1 cellular context compared by ENCODE assay signal in genomic region chr1:213976665-213977485, GRCh38.
TF ChIP-seq lines count a peak whose summit lies in the region.

No MANE protein-coding gene starts in this region.

TF ChIP-seq in HepG2, 621 proteins besides CTCF, POLR2A, EP300 and RAD21 (continued from another document and continues in another):
- TF ChIP-seq DRAP1 (CRISPR knock-in tag; IDR thresholded peaks at IDR 0.05) (no peak), ZNF282 (IDR thresholded peaks at IDR 0.05; ENCODE audit: partially characterized antibody) (no peak), ZNF605 (CRISPR knock-in tag; IDR thresholded peaks at IDR 0.05) (0 out of 2 replicates have a peak, but pooled peaks have one; percentile 24), ZNF607 (CRISPR knock-in tag; IDR thresholded peaks at IDR 0.05; ENCODE audit: borderline replicate concordance) (no peak), ATF1 (CRISPR knock-in tag; IDR thresholded peaks at IDR 0.05) (no peak), ZNF33B (CRISPR knock-in tag; IDR thresholded peaks at IDR 0.05) (no peak), PRDM15 (CRISPR knock-in tag; IDR thresholded peaks at IDR 0.05) (no peak), TFAP4 (IDR thresholded peaks at IDR 0.05; ENCODE audit: borderline replicate concordance, low read depth) (no peak), SSRP1 (CRISPR knock-in tag; IDR thresholded peaks at IDR 0.05) (no peak), NCOA2 (CRISPR knock-in tag; IDR thresholded peaks at IDR 0.05) (peak; percentile 2; the same call in 1 of the 2 replicates), ZEB1 (IDR thresholded peaks at IDR 0.05; ENCODE audit: insufficient replicate concordance, low read depth) (no peak), GABPB1 (CRISPR knock-in tag; IDR thresholded peaks at IDR 0.05) (no peak), POLR2G (IDR thresholded peaks at IDR 0.05; ENCODE audit: low read depth, low read length) (peak; percentile 36; the same call in 1 of the 2 replicates), SNRNP70 (IDR thresholded peaks at IDR 0.05; ENCODE audit: low read depth, low read length) (no peak), ZNF30 (CRISPR knock-in tag; IDR thresholded peaks at IDR 0.05) (no peak), ZNF367 (CRISPR knock-in tag; IDR thresholded peaks at IDR 0.05; ENCODE audit: borderline replicate concordance) (no peak), ZNF776 (CRISPR knock-in tag; IDR thresholded peaks at IDR 0.05) (no peak), ZNF570 (CRISPR knock-in tag; IDR thresholded peaks at IDR 0.05; ENCODE audit: borderline replicate concordance) (no peak), ZMYM4 (CRISPR knock-in tag; IDR thresholded peaks at IDR 0.05) (no peak), HOXA9 (CRISPR knock-in tag; IDR thresholded peaks at IDR 0.05; ENCODE audit: borderline replicate concordance) (no peak), KDM5B (CRISPR knock-in tag; IDR thresholded peaks at IDR 0.05; ENCODE audit: borderline replicate concordance) (no peak), ELF4 (CRISPR knock-in tag; IDR thresholded peaks at IDR 0.05; ENCODE audit: borderline replicate concordance) (no peak), LBX2 (CRISPR knock-in tag; IDR thresholded peaks at IDR 0.05; ENCODE audit: borderline replicate concordance) (no peak), SRSF1 (optimal IDR thresholded peaks at IDR 0.05; ENCODE audit: low read depth, low read length) (no peak), ZNF256 (CRISPR knock-in tag; conservative IDR thresholded peaks at IDR 0.05) (no peak), CHD4 (IDR thresholded peaks at IDR 0.05; ENCODE audit: borderline replicate concordance, low read length) (no peak), ZNF562 (CRISPR knock-in tag; IDR thresholded peaks at IDR 0.05; ENCODE audit: borderline replicate concordance) (no peak), HOXA5 (CRISPR knock-in tag; IDR thresholded peaks at IDR 0.05) (no peak), ZNF329 (CRISPR knock-in tag; IDR thresholded peaks at IDR 0.05; ENCODE audit: low read depth) (no peak), ZZZ3 (CRISPR knock-in tag; IDR thresholded peaks at IDR 0.05; ENCODE audit: borderline replicate concordance) (no peak), SMARCC2 (IDR thresholded peaks at IDR 0.05) (no peak), KDM2A (CRISPR knock-in tag; IDR thresholded peaks at IDR 0.05; ENCODE audit: borderline replicate concordance, low read depth) (0 out of 2 replicates have a peak, but pooled peaks have one; percentile 9), SP2 (CRISPR knock-in tag; IDR thresholded peaks at IDR 0.05) (no peak), NFE2 (CRISPR knock-in tag; IDR thresholded peaks at IDR 0.05) (no peak), RFX1 (IDR thresholded peaks at IDR 0.05) (no peak), IKZF4 (CRISPR knock-in tag; IDR thresholded peaks at IDR 0.05; ENCODE audit: borderline replicate concordance, low read depth, not compliant biosample characterization) (no peak), SMARCE1 (IDR thresholded peaks at IDR 0.05; ENCODE audit: borderline replicate concordance) (no peak), SOX13 (IDR thresholded peaks at IDR 0.05) (no peak), SOX13 (CRISPR knock-in tag; conservative IDR thresholded peaks at IDR 0.05 in 1 of 2, IDR thresholded peaks at IDR 0.05 in 1 of 2) (no peak), CEBPZ (IDR thresholded peaks at IDR 0.05; ENCODE audit: low read length) (no peak), REPIN1 (CRISPR knock-in tag; IDR thresholded peaks at IDR 0.05; ENCODE audit: borderline replicate concordance, low read depth) (no peak)
- TF ChIP-seq, protein P1, sequence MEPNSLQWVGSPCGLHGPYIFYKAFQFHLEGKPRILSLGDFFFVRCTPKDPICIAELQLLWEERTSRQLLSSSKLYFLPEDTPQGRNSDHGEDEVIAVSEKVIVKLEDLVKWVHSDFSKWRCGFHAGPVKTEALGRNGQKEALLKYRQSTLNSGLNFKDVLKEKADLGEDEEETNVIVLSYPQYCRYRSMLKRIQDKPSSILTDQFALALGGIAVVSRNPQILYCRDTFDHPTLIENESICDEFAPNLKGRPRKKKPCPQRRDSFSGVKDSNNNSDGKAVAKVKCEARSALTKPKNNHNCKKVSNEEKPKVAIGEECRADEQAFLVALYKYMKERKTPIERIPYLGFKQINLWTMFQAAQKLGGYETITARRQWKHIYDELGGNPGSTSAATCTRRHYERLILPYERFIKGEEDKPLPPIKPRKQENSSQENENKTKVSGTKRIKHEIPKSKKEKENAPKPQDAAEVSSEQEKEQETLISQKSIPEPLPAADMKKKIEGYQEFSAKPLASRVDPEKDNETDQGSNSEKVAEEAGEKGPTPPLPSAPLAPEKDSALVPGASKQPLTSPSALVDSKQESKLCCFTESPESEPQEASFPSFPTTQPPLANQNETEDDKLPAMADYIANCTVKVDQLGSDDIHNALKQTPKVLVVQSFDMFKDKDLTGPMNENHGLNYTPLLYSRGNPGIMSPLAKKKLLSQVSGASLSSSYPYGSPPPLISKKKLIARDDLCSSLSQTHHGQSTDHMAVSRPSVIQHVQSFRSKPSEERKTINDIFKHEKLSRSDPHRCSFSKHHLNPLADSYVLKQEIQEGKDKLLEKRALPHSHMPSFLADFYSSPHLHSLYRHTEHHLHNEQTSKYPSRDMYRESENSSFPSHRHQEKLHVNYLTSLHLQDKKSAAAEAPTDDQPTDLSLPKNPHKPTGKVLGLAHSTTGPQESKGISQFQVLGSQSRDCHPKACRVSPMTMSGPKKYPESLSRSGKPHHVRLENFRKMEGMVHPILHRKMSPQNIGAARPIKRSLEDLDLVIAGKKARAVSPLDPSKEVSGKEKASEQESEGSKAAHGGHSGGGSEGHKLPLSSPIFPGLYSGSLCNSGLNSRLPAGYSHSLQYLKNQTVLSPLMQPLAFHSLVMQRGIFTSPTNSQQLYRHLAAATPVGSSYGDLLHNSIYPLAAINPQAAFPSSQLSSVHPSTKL (CRISPR knock-in tag; IDR thresholded peaks at IDR 0.05): peak; percentile 15; the same call in 1 of the 2 replicates
- TF ChIP-seq, protein P2, sequence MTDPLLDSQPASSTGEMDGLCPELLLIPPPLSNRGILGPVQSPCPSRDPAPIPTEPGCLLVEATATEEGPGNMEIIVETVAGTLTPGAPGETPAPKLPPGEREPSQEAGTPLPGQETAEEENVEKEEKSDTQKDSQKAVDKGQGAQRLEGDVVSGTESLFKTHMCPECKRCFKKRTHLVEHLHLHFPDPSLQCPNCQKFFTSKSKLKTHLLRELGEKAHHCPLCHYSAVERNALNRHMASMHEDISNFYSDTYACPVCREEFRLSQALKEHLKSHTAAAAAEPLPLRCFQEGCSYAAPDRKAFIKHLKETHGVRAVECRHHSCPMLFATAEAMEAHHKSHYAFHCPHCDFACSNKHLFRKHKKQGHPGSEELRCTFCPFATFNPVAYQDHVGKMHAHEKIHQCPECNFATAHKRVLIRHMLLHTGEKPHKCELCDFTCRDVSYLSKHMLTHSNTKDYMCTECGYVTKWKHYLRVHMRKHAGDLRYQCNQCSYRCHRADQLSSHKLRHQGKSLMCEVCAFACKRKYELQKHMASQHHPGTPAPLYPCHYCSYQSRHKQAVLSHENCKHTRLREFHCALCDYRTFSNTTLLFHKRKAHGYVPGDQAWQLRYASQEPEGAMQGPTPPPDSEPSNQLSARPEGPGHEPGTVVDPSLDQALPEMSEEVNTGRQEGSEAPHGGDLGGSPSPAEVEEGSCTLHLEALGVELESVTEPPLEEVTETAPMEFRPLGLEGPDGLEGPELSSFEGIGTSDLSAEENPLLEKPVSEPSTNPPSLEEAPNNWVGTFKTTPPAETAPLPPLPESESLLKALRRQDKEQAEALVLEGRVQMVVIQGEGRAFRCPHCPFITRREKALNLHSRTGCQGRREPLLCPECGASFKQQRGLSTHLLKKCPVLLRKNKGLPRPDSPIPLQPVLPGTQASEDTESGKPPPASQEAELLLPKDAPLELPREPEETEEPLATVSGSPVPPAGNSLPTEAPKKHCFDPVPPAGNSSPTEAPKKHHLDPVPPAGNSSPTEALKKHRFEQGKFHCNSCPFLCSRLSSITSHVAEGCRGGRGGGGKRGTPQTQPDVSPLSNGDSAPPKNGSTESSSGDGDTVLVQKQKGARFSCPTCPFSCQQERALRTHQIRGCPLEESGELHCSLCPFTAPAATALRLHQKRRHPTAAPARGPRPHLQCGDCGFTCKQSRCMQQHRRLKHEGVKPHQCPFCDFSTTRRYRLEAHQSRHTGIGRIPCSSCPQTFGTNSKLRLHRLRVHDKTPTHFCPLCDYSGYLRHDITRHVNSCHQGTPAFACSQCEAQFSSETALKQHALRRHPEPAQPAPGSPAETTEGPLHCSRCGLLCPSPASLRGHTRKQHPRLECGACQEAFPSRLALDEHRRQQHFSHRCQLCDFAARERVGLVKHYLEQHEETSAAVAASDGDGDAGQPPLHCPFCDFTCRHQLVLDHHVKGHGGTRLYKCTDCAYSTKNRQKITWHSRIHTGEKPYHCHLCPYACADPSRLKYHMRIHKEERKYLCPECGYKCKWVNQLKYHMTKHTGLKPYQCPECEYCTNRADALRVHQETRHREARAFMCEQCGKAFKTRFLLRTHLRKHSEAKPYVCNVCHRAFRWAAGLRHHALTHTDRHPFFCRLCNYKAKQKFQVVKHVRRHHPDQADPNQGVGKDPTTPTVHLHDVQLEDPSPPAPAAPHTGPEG (CRISPR knock-in tag; IDR thresholded peaks at IDR 0.05): no peak
- TF ChIP-seq, protein P3, sequence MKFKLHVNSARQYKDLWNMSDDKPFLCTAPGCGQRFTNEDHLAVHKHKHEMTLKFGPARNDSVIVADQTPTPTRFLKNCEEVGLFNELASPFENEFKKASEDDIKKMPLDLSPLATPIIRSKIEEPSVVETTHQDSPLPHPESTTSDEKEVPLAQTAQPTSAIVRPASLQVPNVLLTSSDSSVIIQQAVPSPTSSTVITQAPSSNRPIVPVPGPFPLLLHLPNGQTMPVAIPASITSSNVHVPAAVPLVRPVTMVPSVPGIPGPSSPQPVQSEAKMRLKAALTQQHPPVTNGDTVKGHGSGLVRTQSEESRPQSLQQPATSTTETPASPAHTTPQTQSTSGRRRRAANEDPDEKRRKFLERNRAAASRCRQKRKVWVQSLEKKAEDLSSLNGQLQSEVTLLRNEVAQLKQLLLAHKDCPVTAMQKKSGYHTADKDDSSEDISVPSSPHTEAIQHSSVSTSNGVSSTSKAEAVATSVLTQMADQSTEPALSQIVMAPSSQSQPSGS (CRISPR knock-in tag; IDR thresholded peaks at IDR 0.05): no peak
